In genomic region chr5:72673623-72674022, GRCh38 we compare ENCODE assay signal across 19 cellular contexts.
DNase-seq lines count a peak whose midpoint lies in the region; ATAC-seq and TF ChIP-seq lines count a peak whose summit lies in the region.
"Had no signal": no experiment of that assay in that cellular context is flagged by ENCODE, and none has a peak within 500 bp of the region (broad histone marks: within the 10 kb centered on the region; RNA-seq: fewer than 3 reads in every experiment).

No MANE protein-coding gene starts in this region.

- H3K9me3 ChIP-seq in parathyroid adenoma (ENCODE audit: control insufficient read depth, low read length): no peaks in the 10 kb centered on the region
- H3K9me3 ChIP-seq: MG63, SJSA1 had no signal

- ATAC-seq in HG02678 (IDR thresholded peaks at IDR 0.05; ENCODE audit: unreplicated experiment) (no peak), GM21526 (IDR thresholded peaks at IDR 0.05; ENCODE audit: low FRiP score, unreplicated experiment) (no peak)
- ATAC-seq: CD8-positive, alpha-beta T cell; Right ventricle myocardium inferior had no signal

- no peak overlapping the region for H3K9ac ChIP-seq in parathyroid adenoma

- H3K27me3 ChIP-seq in parathyroid adenoma (ENCODE audit: control insufficient read depth, insufficient read depth, low read length): no peaks in the 10 kb centered on the region
- H3K27me3 ChIP-seq: MG63, SJSA1 had no signal

- H3K4me1 ChIP-seq in parathyroid adenoma: peaks cover 4% of the 10 kb centered on the region
- H3K4me1 ChIP-seq: SJSA1 had no signal

- no peak for TF ChIP-seq CTCF in parathyroid adenoma (IDR thresholded peaks at IDR 0.05)

- no peaks in the 10 kb centered on the region for H3K36me3 ChIP-seq in parathyroid adenoma (ENCODE audit: control insufficient read depth, insufficient read depth, low read length)
- H3K36me3 ChIP-seq: MG63, SJSA1 had no signal

- H3K79me2 ChIP-seq in parathyroid adenoma: no peaks in the 10 kb centered on the region

- H3K27ac ChIP-seq in parathyroid adenoma: no peak overlapping the region
- H3K27ac ChIP-seq: SJSA1 had no signal

- peak overlapping the region; percentile 47 for H2AFZ ChIP-seq in parathyroid adenoma

- no peak overlapping the region for H3K4me3 ChIP-seq in parathyroid adenoma (ENCODE audit: low read depth, low read length)
- H3K4me3 ChIP-seq: MG63, SJSA1 had no signal

- peak in 2 of 3 experiments; percentile 59 to 89 for DNase-seq in NCI-H1417 (lab: John Stamatoyannopoulos, UW)
- DNase-seq in NCI-H1417 treated with DMSO at 0.1 percent for 48 hours (lab: John Stamatoyannopoulos, UW): no peak
- peak; percentile 55 for DNase-seq in NCI-H1436 (lab: John Stamatoyannopoulos, UW)
- peak; percentile 22 for DNase-seq in NCI-H774 (lab: John Stamatoyannopoulos, UW)
- DNase-seq: 8988T; AML-193; C1 segment of cervical spinal cord; CD8-positive, alpha-beta T cell; DMS153; MG63; NCI-H1092; NCI-H1694 treated with DMSO at 0.1 percent for 48 hours; OCI-M1; T-helper 1 cell had no signal

- H3K4me2 ChIP-seq in parathyroid adenoma (ENCODE audit: low read length): no peak overlapping the region
